Comparison of ENCODE assay signal across 18 cellular contexts in the genomic region with DNA sequence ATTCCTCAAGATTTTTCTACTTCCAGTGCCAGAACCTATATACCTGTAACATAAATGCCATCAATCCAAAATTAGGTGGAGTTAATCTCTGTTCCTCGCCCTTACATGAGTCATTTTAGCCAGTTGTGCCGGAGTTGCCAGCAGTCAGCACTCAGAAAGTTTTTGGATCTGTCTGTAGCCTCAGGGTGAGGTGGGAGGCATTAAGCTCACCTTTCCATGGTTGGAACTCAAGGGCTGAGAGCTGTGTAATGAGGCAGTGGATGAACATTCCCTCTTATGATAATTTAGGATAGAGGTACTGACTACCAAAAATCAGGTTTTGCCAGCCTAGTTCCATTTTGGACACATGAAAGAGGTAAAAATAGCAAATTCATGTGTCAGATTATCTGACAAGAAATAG.
DNase-seq lines count a peak whose midpoint lies in the region; ATAC-seq and TF ChIP-seq lines count a peak whose summit lies in the region.
"Had no signal": no experiment of that assay in that cellular context is flagged by ENCODE, and none has a peak within 500 bp of the region (broad histone marks: within the 10 kb centered on the region; RNA-seq: fewer than 3 reads in every experiment).

No MANE protein-coding gene starts in this region.

- no peak overlapping the region for H2AFZ ChIP-seq in mammary epithelial cell (ENCODE audit: low read depth, low read length)
- no peak overlapping the region for H2AFZ ChIP-seq in trophoblast cell (ENCODE audit: insufficient read depth, low read length, poor library complexity)

- no peak overlapping the region for H2BK120ac ChIP-seq in trophoblast cell (ENCODE audit: insufficient read depth, low read length, poor library complexity)

- H3K27me3 Mint-ChIP-seq in MCF 10A (ENCODE audit: insufficient read depth, unreplicated experiment): no peaks in the 10 kb centered on the region
- H3K27me3 Mint-ChIP-seq: B cell; CD4-positive, alpha-beta T cell had no signal

- in situ Hi-C loops in mammary epithelial cell (cut with MboI; ENCODE audit: low sequenced_read_pairs in 2 of 2): no loop called here

- no peaks in the 10 kb centered on the region for H4K20me1 ChIP-seq in mammary epithelial cell (ENCODE audit: insufficient read depth, low read length)
- H4K20me1 ChIP-seq: BLaER1 treated with 17β-estradiol and CSF1 and Interleukin-3, amounts not matched to agents 10 nM and 100 nM had no signal

- DNase-seq in MCF 10A (ENCODE audit: unreplicated experiment): peak; percentile 14
- DNase-seq in mammary epithelial cell: no peak
- peak in 1 of 2 donors; percentile 24 for DNase-seq in foreskin keratinocyte
- DNase-seq in trophoblast cell: peak; percentile 54 to 82
- DNase-seq in erythroblast (lab: John Stamatoyannopoulos, UW): no peak
- DNase-seq: AML-193; Caco-2; Calu3; CD4-positive, alpha-beta T cell; CD8-positive, alpha-beta T cell; DMS79 treated with DMSO at 0.1 percent for 48 hours; GF-D8 had no signal

- H3K36me3 ChIP-seq in mammary epithelial cell (ENCODE audit: insufficient read depth, low read length) (no peaks in the 10 kb centered on the region), trophoblast cell (ENCODE audit: control insufficient read depth in 1 of 2, insufficient read depth in 2 of 2, low read length in 2 of 2) (no peaks in the 10 kb centered on the region)
- H3K36me3 ChIP-seq: BLaER1 treated with 17β-estradiol and CSF1 and Interleukin-3, amounts not matched to agents 10 nM and 100 nM had no signal

- no peak overlapping the region for H2BK5ac ChIP-seq in trophoblast cell (ENCODE audit: low read depth, low read length, poor library complexity)

- H2AK5ac ChIP-seq in trophoblast cell (ENCODE audit: low read length): no peak overlapping the region

- H3K9ac ChIP-seq in mammary epithelial cell (ENCODE audit: insufficient read depth, low read length) (no peak overlapping the region), trophoblast cell (ENCODE audit: low read length) (no peak overlapping the region)
- H3K9ac ChIP-seq: BLaER1 treated with 17β-estradiol and CSF1 and Interleukin-3, amounts not matched to agents 10 nM and 100 nM had no signal

- H3K4me1 ChIP-seq in mammary epithelial cell (ENCODE audit: insufficient read depth, low read length) (no peaks in the 10 kb centered on the region), foreskin keratinocyte (no peaks in the 10 kb centered on the region), trophoblast cell (ENCODE audit: control insufficient read depth in 1 of 2, insufficient read depth in 2 of 2, low read length in 2 of 2) (peaks cover 0 to 2% of the 10 kb centered on the region in 2 experiments)
- H3K4me1 ChIP-seq: A549, Caco-2 had no signal

- POLR2A ChIA-PET in MCF 10A (lab: Yijun Ruan, JAX): no interaction called here

- dilution Hi-C loops in mammary epithelial cell (cut with HindIII; ENCODE audit: low sequenced_read_pairs): no loop called here

- BruUV-seq in MCF 10A (replicated peaks; lab: Mats Ljungman, UMichigan) (no TSS peak), mammary epithelial cell (replicated peaks; lab: Mats Ljungman, UMichigan) (no TSS peak)

- no peak overlapping the region for H3K4ac ChIP-seq in trophoblast cell (ENCODE audit: low read depth, low read length)

- H3K79me2 ChIP-seq in mammary epithelial cell (ENCODE audit: insufficient read depth, low read length) (no peaks in the 10 kb centered on the region), trophoblast cell (ENCODE audit: control insufficient read depth, insufficient read depth, low read length, poor library complexity) (no peaks in the 10 kb centered on the region)

- peaks cover 12% of the 10 kb centered on the region for H3K9me3 Mint-ChIP-seq in MCF 10A (ENCODE audit: unreplicated experiment)

- no peak overlapping the region for H3K23ac ChIP-seq in trophoblast cell (ENCODE audit: low read length)

- H3K4me2 ChIP-seq in mammary epithelial cell (ENCODE audit: insufficient read depth, low read depth, low read length) (no peak overlapping the region), trophoblast cell (ENCODE audit: low read length) (no peak overlapping the region)
- H3K4me2 ChIP-seq: A549; BLaER1 treated with 17β-estradiol and CSF1 and Interleukin-3, amounts not matched to agents 10 nM and 100 nM had no signal

- H3K36me3 Mint-ChIP-seq in MCF 10A (ENCODE audit: insufficient read depth, unreplicated experiment): no peaks in the 10 kb centered on the region
- H3K36me3 Mint-ChIP-seq: CD8-positive, alpha-beta T cell had no signal

- H3K9me3 ChIP-seq in mammary epithelial cell (replicated peaks; ENCODE audit: insufficient read depth, low read length): no peaks in the 10 kb centered on the region
- H3K9me3 ChIP-seq in trophoblast cell (ENCODE audit: insufficient read depth, low read depth, low read length): no peaks in the 10 kb centered on the region
- H3K9me3 ChIP-seq: A549, Caco-2 had no signal

- H3K4me3 Mint-ChIP-seq in MCF 10A (ENCODE audit: unreplicated experiment): no peak overlapping the region
- H3K4me3 Mint-ChIP-seq: B cell; CD4-positive, alpha-beta T cell; CD8-positive, alpha-beta T cell had no signal

- H4K8ac ChIP-seq in trophoblast cell (ENCODE audit: low read depth, low read length): no peak overlapping the region

- 16% methylated on average over 2 of the region's 2 CpGs for WGBS in mammary epithelial cell (ENCODE audit: low coverage, missing lambda C conversion rate)
- WGBS in trophoblast cell (ENCODE audit: extremely low coverage, insufficient coverage, insufficient read length): no CpG with 5 or more reads among the region's 2 CpGs

- H3K79me1 ChIP-seq in trophoblast cell (ENCODE audit: low read length): no peaks in the 10 kb centered on the region

- H3K4me3 ChIP-seq in mammary epithelial cell (replicated peaks in 1 of 3; ENCODE audit: insufficient read depth in 1 of 3, low read depth in 2 of 3, low read length in 3 of 3) (no peak overlapping the region), trophoblast cell (ENCODE audit: low read depth, low read length) (no peak overlapping the region)
- H3K4me3 ChIP-seq: A549; BLaER1 treated with 17β-estradiol and CSF1 and Interleukin-3, amounts not matched to agents 10 nM and 100 nM had no signal

- no peaks in the 10 kb centered on the region for H3K4me1 Mint-ChIP-seq in MCF 10A (ENCODE audit: insufficient read depth, unreplicated experiment)
- H3K4me1 Mint-ChIP-seq: B cell had no signal

- TF ChIP-seq CTCF in MCF 10A (IDR thresholded peaks at IDR 0.05; ENCODE audit: unreplicated experiment) (no peak), mammary epithelial cell (conservative IDR thresholded peaks at IDR 0.05 in 1 of 2, IDR thresholded peaks at IDR 0.05 in 1 of 2; ENCODE audit: extremely low read depth in 1 of 2, insufficient read depth in 1 of 2, low read depth in 1 of 2, low read length in 2 of 2) (no peak), foreskin keratinocyte (conservative IDR thresholded peaks at IDR 0.05) (no peak)

- no peak overlapping the region for H4K91ac ChIP-seq in trophoblast cell (ENCODE audit: low read depth, low read length)

- intact Hi-C loops in MCF 10A (cut with micrococcal nuclease): no loop called here
- intact Hi-C loops in mammary epithelial cell (cut with micrococcal nuclease): no loop called here

- ATAC-seq in foreskin keratinocyte (peak; percentile 40), HG02610 (IDR thresholded peaks at IDR 0.05; ENCODE audit: unreplicated experiment) (no peak)
- ATAC-seq: A549; CD8-positive, alpha-beta T cell had no signal

- H3K27ac Mint-ChIP-seq in MCF 10A (ENCODE audit: low read depth, unreplicated experiment): no peak overlapping the region
- H3K27ac Mint-ChIP-seq: B cell; CD4-positive, alpha-beta T cell; CD8-positive, alpha-beta T cell had no signal

- CTCF ChIA-PET in MCF 10A (lab: Yijun Ruan, JAX): interaction anchor here (0.6 to 0.9 kb wide), 2 partner anchors 12 to 23 kb away, joined by 3 read pairs; no protein-coding TSS in a partner anchor
- CTCF ChIA-PET in mammary epithelial cell (lab: Charles Lee; ENCODE audit: low non-redundant PET): no interaction called here

- H2BK12ac ChIP-seq in trophoblast cell (ENCODE audit: low read length): no peak overlapping the region

- TF ChIP-seq POLR2A in erythroblast (IDR thresholded peaks at IDR 0.05; ENCODE audit: low read length): no peak

- no peak overlapping the region for H3K14ac ChIP-seq in trophoblast cell (ENCODE audit: low read length)

- no peak overlapping the region for H3K27ac ChIP-seq in mammary epithelial cell (ENCODE audit: insufficient read depth, low read depth, low read length)
- H3K27ac ChIP-seq in foreskin keratinocyte: no peak overlapping the region
- no peak overlapping the region for H3K27ac ChIP-seq in trophoblast cell (ENCODE audit: low read depth, low read length)
- H3K27ac ChIP-seq: 22Rv1; A549; BLaER1 treated with 17β-estradiol and CSF1 and Interleukin-3, amounts not matched to agents 10 nM and 100 nM; C4-2B had no signal

- H3K18ac ChIP-seq in trophoblast cell (ENCODE audit: low read length): no peak overlapping the region

- H4K12ac ChIP-seq in trophoblast cell (ENCODE audit: low read depth, low read length): no peak overlapping the region

- no peaks in the 10 kb centered on the region for H3K27me3 ChIP-seq in mammary epithelial cell (ENCODE audit: insufficient read depth, low read length)
- peaks cover 2% of the 10 kb centered on the region for H3K27me3 ChIP-seq in foreskin keratinocyte
- H3K27me3 ChIP-seq in trophoblast cell (ENCODE audit: insufficient read depth, low read length): no peaks in the 10 kb centered on the region
- H3K27me3 ChIP-seq: BLaER1 treated with 17β-estradiol and CSF1 and Interleukin-3, amounts not matched to agents 10 nM and 100 nM had no signal

Comparison
In these comparisons a context has a peak if more than half of its experiments do, and no peak if none do; other contexts are left out.
1. DNase-seq: peak in MCF 10A (single experiment) and trophoblast cell (2 of 2); none in mammary epithelial cell (single experiment) and erythroblast (0 of 2).